In genomic region chr22:46896568-46897245, GRCh38 we compare ENCODE assay signal across 18 cellular contexts.
"Had no signal": no experiment of that assay in that cellular context is flagged by ENCODE, and none has a peak within 500 bp of the region (broad histone marks: within the 10 kb centered on the region; RNA-seq: fewer than 3 reads in every experiment).

No MANE protein-coding gene starts in this region.

- ATAC-seq: body of pancreas; naive thymus-derived CD8-positive, alpha-beta T cell; stimulated activated naive CD8-positive, alpha-beta T cell treated with anti-CD3 and anti-CD28 coated beads, Interleukin-15, amount 100 ng/mL, for 72 hours had no signal

- H3K36me3 ChIP-seq: cardiac muscle cell, neural progenitor cell, prostate gland had no signal

- H3K4me2 ChIP-seq: neural progenitor cell had no signal

- H3K4me1 Mint-ChIP-seq: neural progenitor cell had no signal

- H3K9ac ChIP-seq: neural progenitor cell had no signal

- H3K27me3 ChIP-seq: body of pancreas, cardiac muscle cell, neural progenitor cell, spleen, tibial artery had no signal

- H3K27me3 Mint-ChIP-seq: activated CD4-positive, alpha-beta memory T cell treated with anti-CD3 and anti-CD28 coated beads for 36 hours; activated naive CD4-positive, alpha-beta T cell treated with anti-CD3 and anti-CD28 coated beads, Interleukin-2, amount 50 U/mL, for 24 hours; naive thymus-derived CD8-positive, alpha-beta T cell; stimulated activated naive CD8-positive, alpha-beta T cell treated with anti-CD3 and anti-CD28 coated beads, Interleukin-15, amount 100 ng/mL, for 72 hours had no signal

- H3K9me3 Mint-ChIP-seq: activated CD4-positive, alpha-beta memory T cell treated with anti-CD3 and anti-CD28 coated beads for 36 hours; activated naive CD4-positive, alpha-beta T cell treated with anti-CD3 and anti-CD28 coated beads, Interleukin-2, amount 50 U/mL, for 24 hours; naive thymus-derived CD8-positive, alpha-beta T cell; neural progenitor cell; stimulated activated naive CD8-positive, alpha-beta T cell treated with anti-CD3 and anti-CD28 coated beads, Interleukin-15, amount 100 ng/mL, for 72 hours had no signal

- H3K27ac ChIP-seq: body of pancreas, cardiac muscle cell, neural progenitor cell, prostate gland, tibial artery had no signal

- H3K9me3 ChIP-seq: body of pancreas, prostate gland, spleen, tibial artery had no signal

- H3K27ac Mint-ChIP-seq: activated CD4-positive, alpha-beta memory T cell treated with anti-CD3 and anti-CD28 coated beads for 36 hours; neural progenitor cell had no signal

- H3K4me1 ChIP-seq: body of pancreas, neural progenitor cell, prostate gland, tibial artery had no signal

- H2AFZ ChIP-seq: neural progenitor cell had no signal

- H3K4me3 Mint-ChIP-seq: activated CD4-positive, alpha-beta memory T cell treated with anti-CD3 and anti-CD28 coated beads for 36 hours; activated naive CD4-positive, alpha-beta T cell treated with anti-CD3 and anti-CD28 coated beads, Interleukin-2, amount 50 U/mL, for 24 hours; naive thymus-derived CD8-positive, alpha-beta T cell; neural progenitor cell; stimulated activated naive CD8-positive, alpha-beta T cell treated with anti-CD3 and anti-CD28 coated beads, Interleukin-15, amount 100 ng/mL, for 72 hours had no signal

- DNase-seq: activated CD4-positive, alpha-beta memory T cell treated with anti-CD3 and anti-CD28 coated beads for 36 hours; activated CD4-positive, alpha-beta T cell treated with anti-CD3 and anti-CD28 coated beads for 48 hours; activated gamma-delta T cell; anterior cingulate cortex; body of pancreas; effector CD4-positive, alpha-beta T cell; foreskin fibroblast; naive thymus-derived CD8-positive, alpha-beta T cell; spleen; stimulated activated CD4-positive, alpha-beta T cell treated with anti-CD3 and anti-CD28 coated beads, Interleukin-4, amount 100 ng/mL, for 24 hours; stimulated activated naive CD8-positive, alpha-beta T cell treated with anti-CD3 and anti-CD28 coated beads, Interleukin-15, amount 100 ng/mL, for 72 hours; T1000; tibial artery had no signal

- H3K4me3 ChIP-seq: body of pancreas, cardiac muscle cell, lung, neural progenitor cell, prostate gland, spleen, tibial artery had no signal
